Comparison of ENCODE assay signal across 7 cellular contexts in genomic region chr1:235258068-235258467, GRCh38.
DNase-seq lines count a peak whose midpoint lies in the region; ATAC-seq and TF ChIP-seq lines count a peak whose summit lies in the region.
"Not testable (repeated sequence)": the region's sequence is repeated elsewhere in the genome, so short reads cannot be mapped to it uniquely, and the experiment has no call there.

No MANE protein-coding gene starts in this region.

- H3K4me1 Mint-ChIP-seq in GM23338 (peaks cover 17% of the 10 kb centered on the region), brain (peaks cover 51% of the 10 kb centered on the region)
- peaks cover 52% of the 10 kb centered on the region for H3K4me1 Mint-ChIP-seq in activated CD4-positive, alpha-beta memory T cell treated with anti-CD3 and anti-CD28 coated beads for 36 hours (ENCODE audit: low read depth)
- H3K4me1 Mint-ChIP-seq in activated naive CD4-positive, alpha-beta T cell treated with anti-CD3 and anti-CD28 coated beads for 36 hours (ENCODE audit: low read depth) = peaks cover 55% of the 10 kb centered on the region
- H3K4me1 Mint-ChIP-seq in mesothelial cell of epicardium = not testable (repeated sequence)

- ATAC-seq in GM23338 = not testable (repeated sequence)

- not testable (repeated sequence) for H3K4me2 ChIP-seq in GM23338, PC-9

- peak overlapping the region; percentile 62 for H3K27ac Mint-ChIP-seq in GM23338
- peak overlapping the region; percentile 28 for H3K27ac Mint-ChIP-seq in activated CD4-positive, alpha-beta memory T cell treated with anti-CD3 and anti-CD28 coated beads for 36 hours
- peak overlapping the region; percentile 56 for H3K27ac Mint-ChIP-seq in activated naive CD4-positive, alpha-beta T cell treated with anti-CD3 and anti-CD28 coated beads for 36 hours
- peak overlapping the region in 3 of 5 experiments; percentile 13 to 41 (median 18) for H3K27ac Mint-ChIP-seq in brain
- H3K27ac Mint-ChIP-seq in mesothelial cell of epicardium = peak overlapping the region; percentile 26

- peaks cover 74% of the 10 kb centered on the region for H3K79me2 ChIP-seq in GM23338 (replicated peaks; ENCODE audit: insufficient read depth)
- peaks cover 50% of the 10 kb centered on the region for H3K79me2 ChIP-seq in PC-9 (ENCODE audit: low read depth)

- not testable (repeated sequence) for DNase-seq in GM23338 (ENCODE audit: low spot score); PC-9; activated CD4-positive, alpha-beta memory T cell treated with anti-CD3 and anti-CD28 coated beads for 36 hours; activated naive CD4-positive, alpha-beta T cell treated with anti-CD3 and anti-CD28 coated beads for 36 hours; mesothelial cell of epicardium (ENCODE audit: low spot score in 2 of 2, unreplicated experiment in 2 of 2)

- H3K27ac ChIP-seq in GM23338 (ENCODE audit: low read depth); PC-9: not testable (repeated sequence)
- peak overlapping the region; percentile 43 for H3K27ac ChIP-seq in neutrophil

- H3K27me3 Mint-ChIP-seq in GM23338 (ENCODE audit: insufficient read depth, low read depth, poor library complexity); activated CD4-positive, alpha-beta memory T cell treated with anti-CD3 and anti-CD28 coated beads for 36 hours; activated naive CD4-positive, alpha-beta T cell treated with anti-CD3 and anti-CD28 coated beads for 36 hours (ENCODE audit: low read depth); brain; mesothelial cell of epicardium (ENCODE audit: low read depth): not testable (repeated sequence)

- not testable (repeated sequence) for H3K4me3 Mint-ChIP-seq in GM23338; activated CD4-positive, alpha-beta memory T cell treated with anti-CD3 and anti-CD28 coated beads for 36 hours; activated naive CD4-positive, alpha-beta T cell treated with anti-CD3 and anti-CD28 coated beads for 36 hours; brain; mesothelial cell of epicardium

- TF ChIP-seq CTCF in GM23338 (conservative IDR thresholded peaks at IDR 0.05; ENCODE audit: low read depth in 2 of 2); PC-9 (conservative IDR thresholded peaks at IDR 0.05); brain (conservative IDR thresholded peaks at IDR 0.05); mesothelial cell of epicardium (IDR thresholded peaks at IDR 0.05; ENCODE audit: unreplicated experiment); neutrophil (IDR thresholded peaks at IDR 0.05): not testable (repeated sequence)

- not testable (repeated sequence) for H3K36me3 ChIP-seq in GM23338 (ENCODE audit: insufficient read depth); PC-9 (ENCODE audit: low read depth)
- peaks cover 29% of the 10 kb centered on the region for H3K36me3 ChIP-seq in neutrophil

- not testable (repeated sequence) for H2AFZ ChIP-seq in GM23338, PC-9

- not testable (repeated sequence) for H3K4me3 ChIP-seq in GM23338; PC-9; neutrophil (ENCODE audit: low read depth in 1 of 2, low read length in 1 of 2)

- CTCF ChIA-PET in PC-9 (lab: Charles Lee) = interaction anchor here (1.1 to 1.4 kb wide), 2 partner anchors 157 to 159 kb away, joined by 3 read pairs; no protein-coding TSS in a partner anchor
- CTCF ChIA-PET in activated CD4-positive, alpha-beta memory T cell treated with anti-CD3 and anti-CD28 coated beads for 36 hours (lab: Charles Lee) = interaction anchor here (0.8 to 5.3 kb wide), 5 partner anchors 12 to 163 kb away, joined by 3 to 55 read pairs (median 7); partner anchors contain the start of genes GGPS1 and RBM34
- CTCF ChIA-PET in activated naive CD4-positive, alpha-beta T cell treated with anti-CD3 and anti-CD28 coated beads for 36 hours (lab: Charles Lee) = interaction anchor here (0.6 to 4.5 kb wide), 9 partner anchors 9 to 213 kb away, joined by 3 to 27 read pairs (median 3); no protein-coding TSS in a partner anchor

- peaks cover 17% of the 10 kb centered on the region for H4K20me1 ChIP-seq in GM23338 (replicated peaks; ENCODE audit: insufficient read depth)
- peaks cover 27% of the 10 kb centered on the region for H4K20me1 ChIP-seq in PC-9 (ENCODE audit: insufficient read depth)

- not testable (repeated sequence) for H3K9me3 ChIP-seq in PC-9 (ENCODE audit: insufficient read depth, low read depth); neutrophil

- not testable (repeated sequence) for H3K9me2 ChIP-seq in GM23338 (ENCODE audit: insufficient read depth); PC-9 (ENCODE audit: insufficient read depth)

- intact Hi-C loops in PC-9 (cut with micrococcal nuclease; ENCODE audit: unreplicated experiment); activated CD4-positive, alpha-beta memory T cell treated with anti-CD3 and anti-CD28 coated beads for 36 hours (cut with micrococcal nuclease); activated naive CD4-positive, alpha-beta T cell treated with anti-CD3 and anti-CD28 coated beads for 36 hours (cut with micrococcal nuclease): not testable (repeated sequence)

- H3K4me1 ChIP-seq in GM23338 (ENCODE audit: insufficient read depth) (peaks cover 21% of the 10 kb centered on the region), neutrophil (ENCODE audit: control insufficient read depth in 1 of 2, insufficient read depth in 1 of 2, low read depth in 1 of 2, low read length in 1 of 2) (peaks cover 8 to 18% of the 10 kb centered on the region in 2 experiments)
- not testable (repeated sequence) for H3K4me1 ChIP-seq in PC-9 (replicated peaks; ENCODE audit: insufficient read depth)

- H3F3A ChIP-seq in GM23338 (replicated peaks; ENCODE audit: low read depth) = not testable (repeated sequence)
- H3F3A ChIP-seq in PC-9 (ENCODE audit: insufficient read depth, low read depth) = peaks cover 28% of the 10 kb centered on the region

- POLR2A ChIA-PET in PC-9 (lab: Charles Lee; ENCODE audit: unreplicated experiment); activated CD4-positive, alpha-beta memory T cell treated with anti-CD3 and anti-CD28 coated beads for 36 hours (lab: Charles Lee): not testable (repeated sequence)

- TSS peak; percentile 9 for BruUV-seq in PC-9 (replicated peaks; lab: Mats Ljungman, UMichigan)

- H3K9me3 Mint-ChIP-seq in GM23338; activated CD4-positive, alpha-beta memory T cell treated with anti-CD3 and anti-CD28 coated beads for 36 hours; activated naive CD4-positive, alpha-beta T cell treated with anti-CD3 and anti-CD28 coated beads for 36 hours; brain; mesothelial cell of epicardium: not testable (repeated sequence)

- H3K27me3 ChIP-seq in GM23338 (ENCODE audit: insufficient read depth); PC-9 (ENCODE audit: insufficient read depth, low read depth); neutrophil: not testable (repeated sequence)

- peaks cover 11% of the 10 kb centered on the region; the same call in 2 of the 3 replicates for H3K36me3 Mint-ChIP-seq in GM23338 (ENCODE audit: low read depth)
- not testable (repeated sequence) for H3K36me3 Mint-ChIP-seq in activated CD4-positive, alpha-beta memory T cell treated with anti-CD3 and anti-CD28 coated beads for 36 hours; activated naive CD4-positive, alpha-beta T cell treated with anti-CD3 and anti-CD28 coated beads for 36 hours (ENCODE audit: low read depth); mesothelial cell of epicardium
- H3K36me3 Mint-ChIP-seq in brain = peaks cover 31% of the 10 kb centered on the region
